28 cellular contexts compared by ENCODE assay signal in the genomic region with DNA sequence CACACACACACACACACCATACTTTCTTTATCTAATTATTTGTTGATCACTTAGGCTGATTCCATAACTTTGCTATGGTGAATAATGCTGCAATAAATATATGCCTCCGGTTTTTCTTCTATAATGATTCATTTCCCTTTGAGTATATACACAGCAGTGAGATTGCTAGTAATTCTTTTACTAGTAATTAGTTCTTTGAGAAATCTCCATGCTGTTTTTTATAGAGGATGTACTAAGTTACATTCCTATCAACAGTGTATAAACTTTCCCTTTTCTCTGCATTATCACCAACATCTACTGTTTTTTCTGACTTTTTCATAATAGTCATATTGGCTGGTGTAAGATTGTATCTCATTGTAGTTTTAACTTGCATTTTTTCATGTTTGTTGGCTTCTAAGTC.
"Had no signal": no experiment of that assay in that cellular context is flagged by ENCODE, and none has a peak within 500 bp of the region (broad histone marks: within the 10 kb centered on the region; RNA-seq: fewer than 3 reads in every experiment).

No MANE protein-coding gene starts in this region.

- DNase-seq: activated CD4-positive, alpha-beta memory T cell treated with anti-CD3 and anti-CD28 coated beads, Interleukin-2, amount 10 ng/mL, durations not matched to agents 7 days and 5 days; activated CD4-positive, alpha-beta T cell treated with anti-CD3 and anti-CD28 coated beads for 1 hour; activated CD4-positive, alpha-beta T cell treated with anti-CD3 and anti-CD28 coated beads for 48 hours; activated CD4-positive, CD25-positive, alpha-beta regulatory T cell; activated CD8-positive, alpha-beta memory T cell treated with anti-CD3 and anti-CD28 coated beads for 24 hours; activated CD8-positive, alpha-beta memory T cell treated with anti-CD3 and anti-CD28 coated beads, Interleukin-2, amount 10 ng/mL, durations not matched to agents 7 days and 5 days; activated CD8-positive, alpha-beta memory T cell treated with anti-CD3 and anti-CD28 coated beads, Interleukin-2, amount 50 U/mL, for 48 hours; activated effector memory CD4-positive, alpha-beta T cell treated with anti-CD3 and anti-CD28 coated beads, Interleukin-2, amount 50 U/mL, for 16 hours; activated naive CD4-positive, alpha-beta T cell; activated naive CD4-positive, alpha-beta T cell treated with anti-CD3 and anti-CD28 coated beads, Interleukin-2, amount 50 U/mL, for 16 hours; activated naive CD8-positive, alpha-beta T cell treated with anti-CD3 and anti-CD28 coated beads for 36 hours; activated T-cell treated with anti-CD3 and anti-CD28 coated beads, Interleukin-2, amount 50 U/mL, for 72 hours; amniotic stem cell; aorta; NCI-H1105; NCI-H1417 treated with DMSO at 0.1 percent for 48 hours; NCI-H2081 treated with DMSO at 0.1 percent for 48 hours; NCI-H226; NCI-H446 treated with DMSO at 0.1 percent for 48 hours; NCI-H524; NCI-H69; NCI-H82; Right ventricle myocardium superior; T1000; WERI-Rb-1 had no signal

- H3K27me3 ChIP-seq: cardiac muscle cell had no signal

- H3K27ac Mint-ChIP-seq: activated CD4-positive, alpha-beta memory T cell treated with anti-CD3 and anti-CD28 coated beads, Interleukin-2, amount 10 ng/mL, durations not matched to agents 7 days and 5 days; activated CD8-positive, alpha-beta memory T cell treated with anti-CD3 and anti-CD28 coated beads, Interleukin-2, amount 10 ng/mL, durations not matched to agents 7 days and 5 days; activated naive CD8-positive, alpha-beta T cell treated with anti-CD3 and anti-CD28 coated beads for 36 hours; activated T-cell treated with anti-CD3 and anti-CD28 coated beads, Interleukin-2, amount 50 U/mL, for 72 hours; activated T-helper 17 cell treated with anti-CD3 and anti-CD28 coated beads, Interleukin-2, amount 50 U/mL, for 72 hours had no signal

- H3K27ac ChIP-seq: cardiac muscle cell, WERI-Rb-1 had no signal

- H3K4me3 ChIP-seq: cardiac muscle cell had no signal

- H3K4me1 Mint-ChIP-seq: activated CD4-positive, alpha-beta memory T cell treated with anti-CD3 and anti-CD28 coated beads, Interleukin-2, amount 10 ng/mL, durations not matched to agents 7 days and 5 days; activated CD8-positive, alpha-beta memory T cell treated with anti-CD3 and anti-CD28 coated beads, Interleukin-2, amount 10 ng/mL, durations not matched to agents 7 days and 5 days; activated naive CD8-positive, alpha-beta T cell treated with anti-CD3 and anti-CD28 coated beads for 36 hours; activated T-helper 17 cell treated with anti-CD3 and anti-CD28 coated beads, Interleukin-2, amount 50 U/mL, for 72 hours; central memory CD8-positive, alpha-beta T cell had no signal

- H3K36me3 Mint-ChIP-seq: activated CD8-positive, alpha-beta memory T cell treated with anti-CD3 and anti-CD28 coated beads, Interleukin-2, amount 10 ng/mL, durations not matched to agents 7 days and 5 days; activated naive CD8-positive, alpha-beta T cell treated with anti-CD3 and anti-CD28 coated beads for 36 hours had no signal

- H3K27me3 Mint-ChIP-seq: activated CD4-positive, alpha-beta memory T cell treated with anti-CD3 and anti-CD28 coated beads, Interleukin-2, amount 10 ng/mL, durations not matched to agents 7 days and 5 days; activated CD8-positive, alpha-beta memory T cell treated with anti-CD3 and anti-CD28 coated beads, Interleukin-2, amount 10 ng/mL, durations not matched to agents 7 days and 5 days; activated naive CD8-positive, alpha-beta T cell treated with anti-CD3 and anti-CD28 coated beads for 36 hours; activated T-helper 17 cell treated with anti-CD3 and anti-CD28 coated beads, Interleukin-2, amount 50 U/mL, for 72 hours; central memory CD8-positive, alpha-beta T cell had no signal

- H3K36me3 ChIP-seq: cardiac muscle cell, WERI-Rb-1 had no signal

- H3K4me3 Mint-ChIP-seq: activated CD4-positive, alpha-beta memory T cell treated with anti-CD3 and anti-CD28 coated beads, Interleukin-2, amount 10 ng/mL, durations not matched to agents 7 days and 5 days; activated CD8-positive, alpha-beta memory T cell treated with anti-CD3 and anti-CD28 coated beads, Interleukin-2, amount 10 ng/mL, durations not matched to agents 7 days and 5 days; activated naive CD8-positive, alpha-beta T cell treated with anti-CD3 and anti-CD28 coated beads for 36 hours; activated T-cell treated with anti-CD3 and anti-CD28 coated beads, Interleukin-2, amount 50 U/mL, for 72 hours; activated T-helper 17 cell treated with anti-CD3 and anti-CD28 coated beads, Interleukin-2, amount 50 U/mL, for 72 hours; central memory CD8-positive, alpha-beta T cell had no signal

- H3K9me3 Mint-ChIP-seq: activated naive CD8-positive, alpha-beta T cell treated with anti-CD3 and anti-CD28 coated beads for 36 hours had no signal
